In genomic region chr3:105523496-105523895, GRCh38 we compare ENCODE assay signal across 1 cellular context.
TF ChIP-seq lines count a peak whose summit lies in the region.

No MANE protein-coding gene starts in this region.

TF ChIP-seq in HepG2, 621 proteins besides CTCF, POLR2A, EP300 and RAD21 (continued from another document):
- TF ChIP-seq MXD3 (CRISPR knock-in tag; IDR thresholded peaks at IDR 0.05): no peak
- TF ChIP-seq ZBTB14 (CRISPR knock-in tag; IDR thresholded peaks at IDR 0.05): no peak
- no peak for TF ChIP-seq CEBPB (IDR thresholded peaks at IDR 0.05; ENCODE audit: borderline replicate concordance, low read depth, low read length)
- no peak for TF ChIP-seq PCBP2 (optimal IDR thresholded peaks at IDR 0.05; ENCODE audit: low read depth, low read length, poor library complexity, severe bottlenecking)
- TF ChIP-seq GZF1 (CRISPR knock-in tag; IDR thresholded peaks at IDR 0.05): no peak
- no peak for TF ChIP-seq ZNF687 (CRISPR knock-in tag; IDR thresholded peaks at IDR 0.05)
- no peak for TF ChIP-seq SMAD3 (CRISPR knock-in tag; IDR thresholded peaks at IDR 0.05)
- peak; percentile 40; the same call in 1 of the 2 replicates for TF ChIP-seq MAFF (IDR thresholded peaks at IDR 0.05; ENCODE audit: low read depth, low read length)
